Comparison of ENCODE assay signal across 24 cellular contexts in the genomic region with DNA sequence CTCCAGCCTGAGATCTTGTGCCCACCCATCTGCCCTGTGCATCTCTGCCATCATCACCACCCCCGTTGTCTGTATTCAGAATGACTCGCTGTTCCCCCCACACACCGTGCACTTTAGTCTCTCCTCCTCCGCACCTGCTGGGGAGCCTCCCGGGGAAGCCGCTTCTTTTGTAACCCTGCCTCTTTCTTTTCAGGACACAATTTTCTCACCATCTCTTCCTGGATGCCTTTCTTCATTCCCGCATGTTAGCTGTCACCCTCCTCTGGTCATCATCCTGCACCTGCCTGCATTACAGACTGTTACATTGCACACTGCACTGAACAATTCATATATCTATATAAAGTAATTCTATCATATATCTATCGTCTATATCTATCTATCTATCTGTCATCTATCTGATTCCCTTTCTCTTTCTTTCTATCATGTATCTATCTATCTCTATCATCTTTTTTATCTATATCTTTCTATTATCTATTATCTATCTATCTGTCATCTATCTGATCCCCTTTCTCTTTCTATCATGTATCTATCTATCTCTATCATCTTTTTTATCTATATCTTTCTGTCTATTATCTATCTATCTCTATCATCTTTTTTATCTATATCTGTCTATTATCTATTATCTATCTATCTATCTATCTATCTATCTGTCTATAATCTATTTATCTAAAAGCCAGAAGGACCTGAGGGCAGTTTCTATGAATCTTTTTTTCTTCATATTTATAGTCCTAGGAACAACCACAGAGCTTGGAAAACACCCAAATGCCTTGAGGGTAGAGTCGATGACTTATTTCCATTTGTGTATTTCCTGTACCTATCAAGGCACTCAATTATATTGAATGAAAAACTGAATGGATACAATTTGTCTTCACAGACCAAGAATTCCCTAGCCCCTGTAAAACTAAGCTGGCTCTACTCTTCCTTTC.
"Had no signal": no experiment of that assay in that cellular context is flagged by ENCODE, and none has a peak within 500 bp of the region (broad histone marks: within the 10 kb centered on the region; RNA-seq: fewer than 3 reads in every experiment).

No MANE protein-coding gene starts in this region.

- H3K9me3 ChIP-seq: MG63 had no signal

- H3K4me1 ChIP-seq: SJSA1 had no signal

- DNase-seq: activated CD4-positive, alpha-beta T cell treated with anti-CD3 and anti-CD28 coated beads for 4 hours; activated CD8-positive, alpha-beta memory T cell treated with anti-CD3 and anti-CD28 coated beads, Interleukin-2, amount 50 U/mL, for 4 hours; activated CD8-positive, alpha-beta T cell treated with anti-CD3 and anti-CD28 coated beads for 36 hours; activated gamma-delta T cell treated with Interleukin-2 at 50 U/mL for 16 hours; activated naive CD4-positive, alpha-beta T cell treated with anti-CD3 and anti-CD28 coated beads, Interleukin-2, amount 10 ng/mL, durations not matched to agents 7 days and 5 days; activated naive CD8-positive, alpha-beta T cell treated with anti-CD3 and anti-CD28 coated beads for 36 hours; activated T-cell treated with anti-CD3 and anti-CD28 coated beads, Interleukin-2, amount 50 U/mL, for 72 hours; brain microvascular endothelial cell; MG63; MV-4-11; NCI-H1092 treated with DMSO at 0.1 percent for 48 hours; NCI-H1417 treated with DMSO at 0.1 percent for 48 hours; NCI-H187; NCI-H2171 treated with DMSO at 0.1 percent for 48 hours; NCI-H226; NCI-H510A; NCI-H526 treated with DMSO at 0.1 percent for 48 hours; NK-92 treated with Interleukin-12 subunit alpha and Interleukin-12 subunit beta, amount 100 ng/mL, for 24 hours; OCI-M1; SHP77 had no signal

- H3K9ac ChIP-seq: KMS-11 had no signal

- ATAC-seq: activated CD4-positive, CD25-positive, alpha-beta regulatory T cell treated with anti-CD3 and anti-CD28 coated beads, Interleukin-2, amount 50 U/mL, for 24 hours; activated CD8-positive, alpha-beta T cell treated with anti-CD3 and anti-CD28 coated beads for 36 hours; activated T-cell treated with anti-CD3 and anti-CD28 coated beads, Interleukin-2, amount 50 U/mL, for 72 hours; Panc1 had no signal

- H3K4me3 ChIP-seq: MG63, SJSA1 had no signal

- H3K4me2 ChIP-seq: KMS-11 had no signal

- H3K27ac ChIP-seq: brain microvascular endothelial cell, KMS-11, SJSA1 had no signal

- H3K27me3 ChIP-seq: brain microvascular endothelial cell, MG63, SJSA1 had no signal

- H3K36me3 ChIP-seq: brain microvascular endothelial cell, MG63, SJSA1 had no signal
